ENCODE assay signal across 9 cellular contexts in genomic region chr18:839224-840079, GRCh38. TPM values are rescaled to one million over a fixed set of nuclear protein-coding genes. Genes with fewer than 3 reads are reported as not detected.
A peak's percentile ranks its signal among the peaks of the same experiment; 100 is the strongest.
DNase-seq lines count a peak whose midpoint lies in the region; ATAC-seq lines count a peak whose summit lies in the region.
"Had no signal": no experiment of that assay in that cellular context is flagged by ENCODE, and none has a peak within 500 bp of the region (broad histone marks: within the 10 kb centered on the region; RNA-seq: fewer than 3 reads in every experiment).

No MANE protein-coding gene starts in this region.

- H3K4me1 Mint-ChIP-seq in memory B cell = peaks cover 2% of the 10 kb centered on the region

- no peaks in the 10 kb centered on the region for H3K9me3 Mint-ChIP-seq in memory B cell
- H3K9me3 Mint-ChIP-seq: dendritic cell treated with granulocyte-macrophage colony-stimulating factor and Interleukin-4, amounts not matched to agents 40 ng/mL and 50 ng/mL, for 4 days had no signal

- H3K27ac Mint-ChIP-seq in memory B cell = no peak overlapping the region
- H3K27ac Mint-ChIP-seq: dendritic cell treated with granulocyte-macrophage colony-stimulating factor and Interleukin-4, amounts not matched to agents 40 ng/mL and 50 ng/mL, for 4 days had no signal

- H3K27me3 Mint-ChIP-seq in memory B cell = peaks cover 4% of the 10 kb centered on the region

- H3K4me3 Mint-ChIP-seq in memory B cell = no peak overlapping the region
- H3K4me3 Mint-ChIP-seq: dendritic cell treated with granulocyte-macrophage colony-stimulating factor and Interleukin-4, amounts not matched to agents 40 ng/mL and 50 ng/mL, for 4 days had no signal

- ATAC-seq in GM19452 (IDR thresholded peaks at IDR 0.05; ENCODE audit: unreplicated experiment) (peak; percentile 98), HG03469 (IDR thresholded peaks at IDR 0.05; ENCODE audit: unreplicated experiment) (peak; percentile 95), memory B cell (ENCODE audit: low read depth) (peak; percentile 76)

- DNase-seq in COLO668 (lab: John Stamatoyannopoulos, UW; ENCODE audit: unreplicated experiment) = peak; percentile 84
- peak; percentile 2 for DNase-seq in NCI-H526 treated with DMSO at 0.1 percent for 48 hours (lab: John Stamatoyannopoulos, UW)
- peak; percentile 77 to 88 for DNase-seq in activated CD4-positive, alpha-beta T cell treated with anti-CD3 and anti-CD28 coated beads, Interleukin-2, amount 50 U/mL, for 24 hours (ENCODE audit: low read depth in 1 of 2, low spot score in 1 of 2)
- peak; percentile 61 to 79 for DNase-seq in dermis microvascular lymphatic vessel endothelial cell (ENCODE audit: low read depth in 2 of 2)
- DNase-seq in memory B cell (ENCODE audit: low spot score in 2 of 2) = peak; percentile 74 to 85
- peak; percentile 92 for DNase-seq in stimulated activated CD8-positive, alpha-beta memory T cell treated with anti-CD3 and anti-CD28 coated beads, Interleukin-15, amount 100 ng/mL, for 24 hours (ENCODE audit: low read depth)

- H3K36me3 Mint-ChIP-seq in memory B cell = no peaks in the 10 kb centered on the region

RNA-seq across cellular contexts. Expression of gene YES1, which starts 27.4 kb away (rescaled TPM):
- total RNA-seq in dermis microvascular lymphatic vessel endothelial cell = 149 and 207 TPM in 2 replicates

Comparison
In these comparisons a context has a peak if more than half of its experiments do, and no peak if none do; other contexts are left out.
1. Peak in every context shown above with its lines: DNase-seq and ATAC-seq.
2. DNase-seq: peak in every context shown above with its lines; median percentile 92 in stimulated activated CD8-positive, alpha-beta memory T cell treated with anti-CD3 and anti-CD28 coated beads, Interleukin-15, amount 100 ng/mL, for 24 hours; 84 in COLO668; 82 in activated CD4-positive, alpha-beta T cell treated with anti-CD3 and anti-CD28 coated beads, Interleukin-2, amount 50 U/mL, for 24 hours; 80 in memory B cell; 70 in dermis microvascular lymphatic vessel endothelial cell; 2 in NCI-H526 treated with DMSO at 0.1 percent for 48 hours.